In the genomic region with DNA sequence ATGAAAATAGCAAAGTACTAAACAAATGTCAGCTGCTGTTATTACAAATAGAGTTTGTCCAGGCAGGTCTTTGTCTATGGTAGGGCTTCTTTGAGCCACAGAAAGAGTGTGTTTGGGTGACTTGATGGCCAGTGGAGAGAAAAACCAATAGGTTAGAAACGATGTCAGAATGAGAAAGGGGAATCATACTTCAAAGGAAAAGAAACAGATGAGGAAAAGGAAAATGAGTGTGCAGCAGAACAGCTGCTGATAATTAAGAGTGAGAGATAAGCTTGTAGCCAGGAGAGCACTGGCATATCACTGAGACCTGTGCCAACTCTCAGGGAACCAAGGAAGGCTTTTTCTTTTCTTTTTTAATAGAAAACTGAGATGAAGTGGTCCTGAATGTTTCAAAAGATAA, we compare ENCODE assay signal across 15 cellular contexts.
DNase-seq lines count a peak whose midpoint lies in the region; ATAC-seq and TF ChIP-seq lines count a peak whose summit lies in the region.
"Had no signal": no experiment of that assay in that cellular context is flagged by ENCODE, and none has a peak within 500 bp of the region (broad histone marks: within the 10 kb centered on the region; RNA-seq: fewer than 3 reads in every experiment).

No MANE protein-coding gene starts in this region.

- H3F3A ChIP-seq in SU-DHL-6 (ENCODE audit: insufficient read depth): 0 out of 2 replicates have a peak, but pooled peaks cover 4% of the 10 kb centered on the region

- TF ChIP-seq CTCF in SU-DHL-6 (IDR thresholded peaks at IDR 0.05; ENCODE audit: insufficient read depth, low read length, poor library complexity, severe bottlenecking): no peak

- no peak overlapping the region for H3K4me3 ChIP-seq in SU-DHL-6 (ENCODE audit: insufficient read depth, low read length, poor library complexity, severe bottlenecking)
- H3K4me3 ChIP-seq: gastroesophageal sphincter, right atrium auricular region, thoracic aorta had no signal

- H3K27ac ChIP-seq in SU-DHL-6 (ENCODE audit: low read depth, low read length): peak overlapping the region; percentile 37; the same call in 1 of the 2 replicates
- H3K27ac ChIP-seq: gastroesophageal sphincter, thoracic aorta had no signal

- no peak overlapping the region for H2AFZ ChIP-seq in SU-DHL-6 (ENCODE audit: low read depth, low read length, severe bottlenecking)

- H3K36me3 ChIP-seq in SU-DHL-6 (ENCODE audit: low read length): no peaks in the 10 kb centered on the region
- H3K36me3 ChIP-seq: gastroesophageal sphincter, right atrium auricular region, thoracic aorta had no signal

- H4K20me1 ChIP-seq in SU-DHL-6 (ENCODE audit: low read depth, low read length): no peaks in the 10 kb centered on the region

- H3K79me2 ChIP-seq in SU-DHL-6 (ENCODE audit: insufficient read depth, low read length): no peaks in the 10 kb centered on the region

- H3K9ac ChIP-seq in SU-DHL-6 (ENCODE audit: low read length): no peak overlapping the region

- DNase-seq in DMS 273 (lab: John Stamatoyannopoulos, UW; ENCODE audit: unreplicated experiment) (peak; percentile 53), GM19238 (ENCODE audit: insufficient read length, low spot score) (no peak), dermis blood vessel endothelial cell (no peak)
- no peak for DNase-seq in activated CD4-positive, alpha-beta T cell treated with anti-CD3 and anti-CD28 coated beads for 4 hours
- DNase-seq: ACHN, amniotic stem cell, DMS79 treated with DMSO at 0.1 percent for 48 hours, kidney glomerular epithelial cell had no signal

- no peak overlapping the region for H3K4me2 ChIP-seq in SU-DHL-6 (ENCODE audit: low read depth, low read length, poor library complexity, severe bottlenecking)

- H3K27me3 ChIP-seq in SU-DHL-6 (ENCODE audit: low read length): no peaks in the 10 kb centered on the region
- H3K27me3 ChIP-seq: gastroesophageal sphincter, right atrium auricular region had no signal

- H3K9me2 ChIP-seq in SU-DHL-6 (replicated peaks; ENCODE audit: insufficient read depth, low read length): no peaks in the 10 kb centered on the region

- ATAC-seq in GM21381 (IDR thresholded peaks at IDR 0.05; ENCODE audit: unreplicated experiment) (peak; percentile 36), HG03442 (IDR thresholded peaks at IDR 0.05; ENCODE audit: unreplicated experiment) (peak; percentile 86), HG02938 (IDR thresholded peaks at IDR 0.05; ENCODE audit: unreplicated experiment) (no peak)
- ATAC-seq: gastroesophageal sphincter had no signal

- H3K9me3 ChIP-seq in SU-DHL-6 (ENCODE audit: insufficient read depth, low read length): no peaks in the 10 kb centered on the region
- H3K9me3 ChIP-seq: gastroesophageal sphincter, right atrium auricular region, thoracic aorta had no signal
